11 cellular contexts compared by ENCODE assay signal in the genomic region with DNA sequence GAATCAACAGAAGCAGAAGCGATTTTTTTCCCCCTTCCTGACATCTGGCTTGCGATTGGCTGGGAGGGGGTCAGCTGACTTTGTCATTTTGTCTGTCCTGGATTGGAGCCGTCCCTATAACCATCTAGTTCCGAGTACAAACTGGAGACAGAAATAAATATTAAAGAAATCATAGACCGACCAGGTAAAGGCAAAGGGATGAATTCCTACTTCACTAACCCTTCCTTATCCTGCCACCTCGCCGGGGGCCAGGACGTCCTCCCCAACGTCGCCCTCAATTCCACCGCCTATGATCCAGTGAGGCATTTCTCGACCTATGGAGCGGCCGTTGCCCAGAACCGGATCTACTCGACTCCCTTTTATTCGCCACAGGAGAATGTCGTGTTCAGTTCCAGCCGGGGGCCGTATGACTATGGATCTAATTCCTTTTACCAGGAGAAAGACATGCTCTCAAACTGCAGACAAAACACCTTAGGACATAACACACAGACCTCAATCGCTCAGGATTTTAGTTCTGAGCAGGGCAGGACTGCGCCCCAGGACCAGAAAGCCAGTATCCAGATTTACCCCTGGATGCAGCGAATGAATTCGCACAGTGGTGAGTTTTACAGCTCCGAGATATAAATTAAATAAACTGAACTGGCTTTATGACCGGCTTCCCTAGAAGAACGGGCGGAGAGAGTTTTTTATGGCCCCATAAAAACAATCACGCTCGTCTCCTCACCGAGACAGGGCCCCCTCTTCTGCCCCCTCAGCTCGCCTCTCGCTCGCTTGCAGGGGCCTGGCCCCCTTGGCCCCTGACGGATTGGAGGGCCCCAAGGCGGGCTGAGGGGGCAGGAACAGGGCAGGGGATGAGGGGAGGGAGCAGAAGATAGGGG. TPM values are rescaled to one million over a fixed set of nuclear protein-coding genes. Genes with fewer than 3 reads are reported as not detected.
DNase-seq lines count a peak whose midpoint lies in the region; ATAC-seq, FAIRE-seq and TF ChIP-seq lines count a peak whose summit lies in the region.
"Had no signal": no experiment of that assay in that cellular context is flagged by ENCODE, and none has a peak within 500 bp of the region (broad histone marks: within the 10 kb centered on the region; RNA-seq: fewer than 3 reads in every experiment).

A gene (plus strand): TSS at position 117 of the 878 bp plus-strand sequence. CDS start 82 bp downstream, at position 199.

- 18 to 23% methylated on average over 36 of the region's 36 CpGs for WGBS in aorta, 2 donors

- ATAC-seq in left cardiac atrium (no peak), left colon (peak; percentile 73), aorta (ENCODE audit: low FRiP score) (no peak), HG03280 (IDR thresholded peaks at IDR 0.05; ENCODE audit: unreplicated experiment) (no peak)

- TF ChIP-seq CTCF in left ventricle myocardium inferior (IDR thresholded peaks at IDR 0.05; ENCODE audit: borderline replicate concordance) = no peak

- H3K9me3 ChIP-seq in left ventricle myocardium inferior (replicated peaks) = peaks cover 4% of the 10 kb centered on the region
- no peaks in the 10 kb centered on the region for H3K9me3 ChIP-seq in aorta (ENCODE audit: control insufficient read depth, low read length)

- intact Hi-C loops in left ventricle myocardium inferior (cut with micrococcal nuclease) (no loop called here), left cardiac atrium (cut with DNase I) (no loop called here), left colon (cut with DNase I, micrococcal nuclease) (no loop called here), aorta (cut with DNase I) (no loop called here)

- H3K4me1 ChIP-seq in left ventricle myocardium inferior = peaks cover 27% of the 10 kb centered on the region
- no peaks in the 10 kb centered on the region for H3K4me1 ChIP-seq in aorta (ENCODE audit: control insufficient read depth in 1 of 2, insufficient read depth in 2 of 2, low read length in 2 of 2)

- peak within 1 kb of the TSS; percentile 25 for H3K4me3 ChIP-seq in left ventricle myocardium inferior
- peak within 1 kb of the TSS; percentile 1 for H3K4me3 ChIP-seq in aorta (ENCODE audit: low read length in 2 of 2)

- FAIRE-seq in TTC549 (lab: Jason Lieb, UNC) = peak; percentile 48
- no peak for FAIRE-seq in GM19239 (lab: Jason Lieb, UNC)
- FAIRE-seq: colon had no signal

- H3K27me3 ChIP-seq in left ventricle myocardium inferior (ENCODE audit: low read depth) = peaks cover 100% of the 10 kb centered on the region
- H3K27me3 ChIP-seq in aorta (ENCODE audit: control insufficient read depth in 1 of 2, insufficient read depth in 2 of 2, low read length in 1 of 2) = peaks cover 0 to 2% of the 10 kb centered on the region in 2 donors

- H3K27ac ChIP-seq in left ventricle myocardium inferior (replicated peaks) (no peak within 1 kb of the TSS), aorta (ENCODE audit: low read depth in 1 of 2, low read length in 2 of 2) (no peak within 1 kb of the TSS)

- no peak for DNase-seq in left ventricle myocardium inferior
- no peak for DNase-seq in left cardiac atrium
- DNase-seq in left colon = no peak
- no peak for DNase-seq in aorta
- no peak for DNase-seq in GM19239 (ENCODE audit: insufficient read length, low spot score)
- DNase-seq in stimulated activated CD4-positive, alpha-beta T cell treated with anti-CD3 and anti-CD28 coated beads, Interleukin-4, amount 100 ng/mL, for 24 hours = no peak
- DNase-seq: activated CD4-positive, CD25-positive, alpha-beta regulatory T cell; naive B cell had no signal

- H3K36me3 ChIP-seq in left ventricle myocardium inferior = no peaks in the 10 kb centered on the region
- no peaks in the 10 kb centered on the region for H3K36me3 ChIP-seq in aorta (ENCODE audit: control insufficient read depth in 1 of 2, insufficient read depth in 2 of 2, low read length in 1 of 2)

RNA-seq across cellular contexts. Expression of the gene that starts here (rescaled TPM):
- total RNA-seq in left ventricle myocardium inferior (not detected), left cardiac atrium (under 1 TPM in 1 of 2 donors, not detected in 1; 0.50 TPM), left colon (not detected), aorta (10 to 100 TPM; 14.7 to 17.1 TPM)
- polyA plus RNA-seq in aorta = 1 to 10 TPM; 1.5 to 3.3 TPM

Comparison
In these comparisons a context has a peak if more than half of its experiments do, and no peak if none do; other contexts are left out.
1. RNA of the gene that starts here (total RNA-seq): 14.7 to 17.1 TPM in aorta; 0.50 TPM in left cardiac atrium, not detected in left colon and not detected in left ventricle myocardium inferior (single experiment); every median in the first group is over 10 times any median in the second.
2. Peak in ATAC-seq in left colon; RNA of the gene not detected or under 1 TPM.